ENCODE assay signal across 35 cellular contexts in the genomic region with DNA sequence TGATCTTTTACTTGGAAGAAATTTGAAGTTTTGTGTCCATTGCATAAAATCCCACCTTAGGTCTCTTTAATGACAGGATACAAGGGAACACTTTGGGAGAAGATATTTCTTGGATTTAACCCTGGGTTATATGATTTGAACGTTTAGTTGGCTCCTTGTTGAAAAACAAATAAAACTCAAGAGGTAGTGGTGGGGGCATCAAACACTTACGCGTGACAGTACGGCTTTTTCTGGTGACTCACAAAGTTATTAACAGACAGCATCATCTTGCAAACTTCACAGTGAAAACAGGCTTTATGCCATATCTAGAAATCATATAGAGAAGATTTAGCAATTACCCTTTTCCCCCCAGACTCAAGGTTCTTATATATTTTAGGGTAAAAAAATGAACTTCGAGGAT. TPM values are rescaled to one million over a fixed set of nuclear protein-coding genes. Genes with fewer than 3 reads are reported as not detected.
DNase-seq lines count a peak whose midpoint lies in the region; FAIRE-seq and TF ChIP-seq lines count a peak whose summit lies in the region.
"Had no signal": no experiment of that assay in that cellular context is flagged by ENCODE, and none has a peak within 500 bp of the region (broad histone marks: within the 10 kb centered on the region; RNA-seq: fewer than 3 reads in every experiment).

No MANE protein-coding gene starts in this region.

- H3K27me3 ChIP-seq in astrocyte (ENCODE audit: insufficient read depth, low read length), result no peaks in the 10 kb centered on the region
- no peaks in the 10 kb centered on the region; the same call in 1 of the 2 replicates for H3K27me3 ChIP-seq in Caco-2 (replicated peaks; ENCODE audit: control insufficient read depth, insufficient read depth, low read length)
- no peaks in the 10 kb centered on the region for H3K27me3 ChIP-seq in breast epithelium
- H3K27me3 ChIP-seq: BLaER1 treated with 17β-estradiol and CSF1 and Interleukin-3, amounts not matched to agents 10 nM and 100 nM; neutrophil; sigmoid colon had no signal

- no peak overlapping the region for H3K27ac ChIP-seq in HEK293 (ENCODE audit: extremely low read depth, low read depth, low read length)
- no peak overlapping the region for H3K27ac ChIP-seq in astrocyte (ENCODE audit: low read depth, low read length)
- H3K27ac ChIP-seq in breast epithelium, result no peak overlapping the region
- H3K27ac ChIP-seq: BLaER1 treated with 17β-estradiol and CSF1 and Interleukin-3, amounts not matched to agents 10 nM and 100 nM; coronary artery; neutrophil; RWPE1; sigmoid colon had no signal

- H3K4me1 ChIP-seq in HEK293 (ENCODE audit: control insufficient read depth, insufficient read depth, low read length) (peaks cover 6% of the 10 kb centered on the region; the same call in 1 of the 2 replicates), astrocyte (ENCODE audit: insufficient read depth, low read length) (peaks cover 17% of the 10 kb centered on the region), Caco-2 (peaks cover 3% of the 10 kb centered on the region; the same call in 1 of the 2 replicates), breast epithelium (no peaks in the 10 kb centered on the region)
- H3K4me1 ChIP-seq: sigmoid colon had no signal

- H3K4me3 Mint-ChIP-seq in astrocyte (ENCODE audit: unreplicated experiment) (no peak overlapping the region), Caco-2 (ENCODE audit: unreplicated experiment) (no peak overlapping the region)
- H3K4me3 Mint-ChIP-seq: activated B cell treated with CpG ODN at 0.5 μM for 24 hours; activated CD8-positive, alpha-beta memory T cell treated with anti-CD3 and anti-CD28 coated beads, Interleukin-2, amount 10 ng/mL, durations not matched to agents 7 days and 5 days; activated naive CD8-positive, alpha-beta T cell treated with anti-CD3 and anti-CD28 coated beads, Interleukin-2, amount 10 ng/mL, durations not matched to agents 7 days and 5 days; activated T-cell treated with anti-CD3 and anti-CD28 coated beads, Interleukin-2, amount 50 U/mL, for 4 hours; effector memory CD8-positive, alpha-beta T cell; naive thymus-derived CD4-positive, alpha-beta T cell; stimulated activated memory B cell treated with anti-CD40 and anti-IgM and Interleukin-4, amounts not matched to agents 10 μg/mL and 1 μg/mL and 100 μg/mL, for 72 hours had no signal

- no peak overlapping the region for H3K27ac Mint-ChIP-seq in astrocyte (ENCODE audit: unreplicated experiment)
- H3K27ac Mint-ChIP-seq in Caco-2 (ENCODE audit: unreplicated experiment), result no peak overlapping the region
- H3K27ac Mint-ChIP-seq: activated B cell treated with CpG ODN at 0.5 μM for 24 hours; activated CD8-positive, alpha-beta memory T cell treated with anti-CD3 and anti-CD28 coated beads, Interleukin-2, amount 10 ng/mL, durations not matched to agents 7 days and 5 days; activated naive CD8-positive, alpha-beta T cell treated with anti-CD3 and anti-CD28 coated beads, Interleukin-2, amount 10 ng/mL, durations not matched to agents 7 days and 5 days; effector memory CD8-positive, alpha-beta T cell; stimulated activated memory B cell treated with anti-CD40 and anti-IgM and Interleukin-4, amounts not matched to agents 10 μg/mL and 1 μg/mL and 100 μg/mL, for 72 hours had no signal

- H3K36me3 ChIP-seq in HEK293 (ENCODE audit: control insufficient read depth in 2 of 2, insufficient read depth in 1 of 2, low read length in 2 of 2) (no peaks in the 10 kb centered on the region), astrocyte (ENCODE audit: insufficient read depth, low read length) (no peaks in the 10 kb centered on the region), Caco-2 (ENCODE audit: control insufficient read depth, insufficient read depth, low read length) (no peaks in the 10 kb centered on the region), breast epithelium (no peaks in the 10 kb centered on the region)
- H3K36me3 ChIP-seq: BLaER1 treated with 17β-estradiol and CSF1 and Interleukin-3, amounts not matched to agents 10 nM and 100 nM; neutrophil; sigmoid colon had no signal

- TF ChIP-seq POLR2A in breast epithelium (IDR thresholded peaks at IDR 0.05), result no peak

- H3K4me1 Mint-ChIP-seq in astrocyte (ENCODE audit: low read depth, unreplicated experiment), result peaks cover 12% of the 10 kb centered on the region
- H3K4me1 Mint-ChIP-seq in Caco-2 (ENCODE audit: low read depth, unreplicated experiment), result peaks cover 6% of the 10 kb centered on the region
- H3K4me1 Mint-ChIP-seq: activated B cell treated with CpG ODN at 0.5 μM for 24 hours had no signal

- no TSS peak for BruUV-seq in Caco-2 (replicated peaks; lab: Mats Ljungman, UMichigan)

- CTCF ChIA-PET in HEK293 (lab: Yijun Ruan, JAX) (no interaction called here), Caco-2 (lab: Charles Lee) (no interaction called here)

- POLR2A ChIA-PET in HEK293 (lab: Yijun Ruan, JAX), result no interaction called here
- POLR2A ChIA-PET in Caco-2 (lab: Charles Lee), result no interaction called here

- H3K27me3 Mint-ChIP-seq in astrocyte (ENCODE audit: low read depth, unreplicated experiment), result peaks cover 2% of the 10 kb centered on the region
- no peaks in the 10 kb centered on the region for H3K27me3 Mint-ChIP-seq in Caco-2 (ENCODE audit: insufficient read depth, unreplicated experiment)

- no peak overlapping the region for H2AFZ ChIP-seq in astrocyte (ENCODE audit: low read depth, low read length)

- H3K4me3 ChIP-seq in HEK293 (ENCODE audit: low read depth, low read length) (no peak overlapping the region), astrocyte (ENCODE audit: insufficient read depth, low read depth, low read length) (no peak overlapping the region), Caco-2 (ENCODE audit: low read depth, low read length) (no peak overlapping the region), breast epithelium (no peak overlapping the region)
- H3K4me3 ChIP-seq: BLaER1 treated with 17β-estradiol and CSF1 and Interleukin-3, amounts not matched to agents 10 nM and 100 nM; coronary artery; sigmoid colon had no signal

- H3K4me2 ChIP-seq in astrocyte (ENCODE audit: low read length), result no peak overlapping the region
- H3K4me2 ChIP-seq: BLaER1 treated with 17β-estradiol and CSF1 and Interleukin-3, amounts not matched to agents 10 nM and 100 nM had no signal

- no peak overlapping the region for H3K9ac ChIP-seq in astrocyte (ENCODE audit: low read length)
- H3K9ac ChIP-seq: BLaER1 treated with 17β-estradiol and CSF1 and Interleukin-3, amounts not matched to agents 10 nM and 100 nM had no signal

- H3K9me3 ChIP-seq in HEK293 (ENCODE audit: control insufficient read depth, insufficient read depth, low read depth, low read length), result no peaks in the 10 kb centered on the region
- no peaks in the 10 kb centered on the region for H3K9me3 ChIP-seq in astrocyte (ENCODE audit: insufficient read depth, low read depth, low read length)
- H3K9me3 ChIP-seq in Caco-2, result no peaks in the 10 kb centered on the region
- H3K9me3 ChIP-seq in breast epithelium, result no peaks in the 10 kb centered on the region
- H3K9me3 ChIP-seq: BLaER1 treated with 17β-estradiol and CSF1 and Interleukin-3, amounts not matched to agents 10 nM and 100 nM; neutrophil; sigmoid colon had no signal

- no peaks in the 10 kb centered on the region for H4K20me1 ChIP-seq in astrocyte (ENCODE audit: insufficient read depth, low read length)
- H4K20me1 ChIP-seq: BLaER1 treated with 17β-estradiol and CSF1 and Interleukin-3, amounts not matched to agents 10 nM and 100 nM had no signal

- no peaks in the 10 kb centered on the region for H3K79me2 ChIP-seq in astrocyte (ENCODE audit: insufficient read depth, low read length)

- TF ChIP-seq CTCF in HEK293 (tag by site-specific recombination; IDR thresholded peaks at IDR 0.05) (no peak), astrocyte (IDR thresholded peaks at IDR 0.05; ENCODE audit: insufficient read depth, low read depth, low read length) (no peak), Caco-2 (IDR thresholded peaks at IDR 0.05; ENCODE audit: insufficient read depth in 1 of 2, low read depth in 1 of 2, low read length in 1 of 2, severe bottlenecking in 1 of 2, unreplicated experiment in 1 of 2) (no peak), breast epithelium (IDR thresholded peaks at IDR 0.05) (no peak)

- H3K36me3 Mint-ChIP-seq in astrocyte (ENCODE audit: low read depth, unreplicated experiment) (peaks cover 2% of the 10 kb centered on the region), Caco-2 (ENCODE audit: insufficient read depth, unreplicated experiment) (no peaks in the 10 kb centered on the region)
- H3K36me3 Mint-ChIP-seq: naive thymus-derived CD4-positive, alpha-beta T cell; stimulated activated memory B cell treated with anti-CD40 and anti-IgM and Interleukin-4, amounts not matched to agents 10 μg/mL and 1 μg/mL and 100 μg/mL, for 72 hours had no signal

- H3K9me3 Mint-ChIP-seq in astrocyte (ENCODE audit: unreplicated experiment), result no peaks in the 10 kb centered on the region
- H3K9me3 Mint-ChIP-seq in Caco-2 (ENCODE audit: unreplicated experiment), result no peaks in the 10 kb centered on the region
- H3K9me3 Mint-ChIP-seq: activated B cell treated with CpG ODN at 0.5 μM for 24 hours; activated T-cell treated with anti-CD3 and anti-CD28 coated beads, Interleukin-2, amount 50 U/mL, for 4 hours; effector memory CD8-positive, alpha-beta T cell; stimulated activated memory B cell treated with anti-CD40 and anti-IgM and Interleukin-4, amounts not matched to agents 10 μg/mL and 1 μg/mL and 100 μg/mL, for 72 hours had no signal

- intact Hi-C loops in Caco-2 (cut with micrococcal nuclease; ENCODE audit: unreplicated experiment), result no loop called here
- intact Hi-C loops in breast epithelium (cut with DNase I; ENCODE audit: low total_unique reads), result no loop called here

- FAIRE-seq in astrocyte (lab: Jason Lieb, UNC), result no peak
- FAIRE-seq: H54 had no signal

- DNase-seq in DMS53 treated with DMSO at 0.1 percent for 48 hours (lab: John Stamatoyannopoulos, UW; ENCODE audit: unreplicated experiment) (peak; percentile 35), astrocyte (ENCODE audit: low read depth) (peak; percentile 20), myocyte (ENCODE audit: low read depth) (peak; percentile 49), Caco-2 (no peak), breast epithelium (ENCODE audit: low spot score in 2 of 2) (no peak)
- no peak for DNase-seq in activated CD4-positive, CD25-positive, alpha-beta regulatory T cell (lab: John Stamatoyannopoulos, UW)
- DNase-seq: activated B cell treated with CpG ODN at 0.5 μM for 24 hours; activated CD8-positive, alpha-beta memory T cell treated with anti-CD3 and anti-CD28 coated beads, Interleukin-2, amount 10 ng/mL, durations not matched to agents 7 days and 5 days; activated gamma-delta T cell treated with Interleukin-2 at 50 U/mL for 16 hours; activated naive CD8-positive, alpha-beta T cell treated with anti-CD3 and anti-CD28 coated beads, Interleukin-2, amount 10 ng/mL, durations not matched to agents 7 days and 5 days; activated T-cell treated with anti-CD3 and anti-CD28 coated beads, Interleukin-2, amount 50 U/mL, for 4 hours; aorta; caudate nucleus; COR-L47; DND-41; effector memory CD8-positive, alpha-beta T cell; erythroblast; glutamatergic neuron; islet precursor cell; KBM-7; naive thymus-derived CD4-positive, alpha-beta T cell; NCI-H1436; NCI-H2107; NCI-H446; sigmoid colon; substantia nigra; trophoblast cell had no signal

RNA-seq across cellular contexts. Expression of a gene that starts 0.7 kb away (rescaled TPM):
- total RNA-seq in astrocyte (not detected in 2 replicates), myocyte (4.1 and 5.6 TPM in 2 replicates), Caco-2 (2022) (0.05 and 0.09 TPM in 2 replicates), breast epithelium (not detected)
- polyA plus RNA-seq in myocyte (2012), result 3.5 TPM
- total RNA-seq: activated B cell treated with CpG ODN at 0.5 μM for 24 hours; activated CD8-positive, alpha-beta memory T cell treated with anti-CD3 and anti-CD28 coated beads, Interleukin-2, amount 10 ng/mL, durations not matched to agents 7 days and 5 days; activated naive CD8-positive, alpha-beta T cell treated with anti-CD3 and anti-CD28 coated beads, Interleukin-2, amount 10 ng/mL, durations not matched to agents 7 days and 5 days; activated T-cell treated with anti-CD3 and anti-CD28 coated beads, Interleukin-2, amount 50 U/mL, for 4 hours; aorta; naive thymus-derived CD4-positive, alpha-beta T cell; sigmoid colon; T-helper 1 cell treated with Interleukin-12 subunit alpha and Interleukin-12 subunit beta and Interleukin-4 antibody, amounts not matched to agents 30 ng/mL and 1 ng/mL, for 36 hours had no signal
- polyA plus RNA-seq: naive thymus-derived CD4-positive, alpha-beta T cell had no signal

RNA-seq across cellular contexts. Expression of a gene that starts 16.6 kb away (rescaled TPM):
- 41.9 and 44.9 TPM in 2 replicates for total RNA-seq in astrocyte
- 19.0 and 22.7 TPM in 2 replicates for total RNA-seq in myocyte
- 18.4 TPM for polyA plus RNA-seq in myocyte (2012)
- 23.0 and 23.9 TPM in 2 replicates for total RNA-seq in Caco-2 (2022)
- 10 to 100 TPM; 19.0 to 27.2 (median 24.3) TPM for total RNA-seq in breast epithelium

Comparison
In these comparisons a context has a peak if more than half of its experiments do, and no peak if none do; other contexts are left out.
1. DNase-seq: peak in DMS53 treated with DMSO at 0.1 percent for 48 hours (single experiment), astrocyte (single experiment) and myocyte (single experiment); none in Caco-2 (0 of 2), breast epithelium (0 of 2) and activated CD4-positive, CD25-positive, alpha-beta regulatory T cell (0 of 4).